ENCODE assay signal across 1 cellular context in the genomic region with DNA sequence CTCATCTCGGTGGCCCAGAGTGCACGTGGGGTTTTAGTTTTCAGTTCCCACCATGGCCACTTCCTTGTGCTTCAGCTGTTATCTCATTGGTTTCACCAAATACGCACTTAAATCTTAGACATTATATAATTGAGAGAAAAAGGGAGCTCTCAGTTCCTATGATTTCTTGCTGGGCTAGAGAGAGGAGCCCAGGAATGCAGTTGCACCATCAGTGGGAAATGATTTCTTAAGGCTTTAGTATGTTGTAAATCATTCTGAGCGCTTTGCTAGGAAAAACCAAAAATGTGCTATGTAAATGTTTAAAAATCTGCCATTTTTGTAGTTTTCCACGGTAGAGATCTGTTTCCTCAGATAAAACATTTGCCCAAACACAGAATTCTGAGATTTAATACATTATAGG.
TF ChIP-seq lines count a peak whose summit lies in the region.

No MANE protein-coding gene starts in this region.

TF ChIP-seq in IMR-90, 13 proteins besides CTCF, POLR2A, EP300 and RAD21:
- TF ChIP-seq MAZ (IDR thresholded peaks at IDR 0.05; ENCODE audit: borderline replicate concordance, low read depth, low read length) (no peak; the same call in 1 of the 2 replicates), CHD1 (IDR thresholded peaks at IDR 0.05; ENCODE audit: low read depth, low read length) (no peak), CEBPB (IDR thresholded peaks at IDR 0.05; ENCODE audit: low read depth, low read length) (peak; percentile 92)
TF ChIP-seq in IMR-90: peak in this region for 1.
